Comparison of ENCODE assay signal across 18 cellular contexts in the genomic region with DNA sequence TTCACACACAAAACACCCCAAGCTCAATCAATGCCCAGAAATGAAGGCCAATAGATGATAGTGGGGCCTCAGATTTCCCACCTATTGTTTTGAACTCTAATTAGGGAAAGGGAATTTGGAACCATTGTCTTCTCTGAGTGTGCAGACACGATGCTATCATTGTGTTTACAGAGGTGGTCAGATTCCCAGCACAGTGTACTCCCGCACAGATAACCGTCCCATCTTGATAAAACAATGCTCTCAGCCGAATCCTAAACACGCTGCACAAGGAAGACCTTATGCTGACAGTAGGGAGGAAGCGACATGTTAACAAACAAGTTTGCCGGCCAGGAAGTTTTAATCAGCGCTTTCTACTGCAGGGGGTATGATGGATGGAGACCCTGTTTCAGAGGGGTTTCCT.
"Had no signal": no experiment of that assay in that cellular context is flagged by ENCODE, and none has a peak within 500 bp of the region (broad histone marks: within the 10 kb centered on the region; RNA-seq: fewer than 3 reads in every experiment).

No MANE protein-coding gene starts in this region.

- H3K27ac ChIP-seq: foreskin keratinocyte, left ventricle myocardium inferior, lower lobe of right lung, psoas muscle, spleen had no signal

- H3K4me3 Mint-ChIP-seq: dendritic cell treated with granulocyte-macrophage colony-stimulating factor and Interleukin-4, amounts not matched to agents 40 ng/mL and 50 ng/mL, for 4 days; effector memory CD8-positive, alpha-beta T cell; immature natural killer cell; memory B cell; nephron had no signal

- H3K4me1 ChIP-seq: foreskin keratinocyte, left ventricle myocardium inferior, lower lobe of right lung, psoas muscle, spleen had no signal

- H3K27ac Mint-ChIP-seq: dendritic cell treated with granulocyte-macrophage colony-stimulating factor and Interleukin-4, amounts not matched to agents 40 ng/mL and 50 ng/mL, for 4 days; immature natural killer cell; memory B cell had no signal

- H3K9me3 ChIP-seq: lower lobe of right lung had no signal

- H3K4me1 Mint-ChIP-seq: immature natural killer cell, memory B cell had no signal

- H3K4me3 ChIP-seq: left ventricle myocardium inferior, lower lobe of right lung, psoas muscle, spleen had no signal

- H3K36me3 ChIP-seq: left ventricle myocardium inferior, lower lobe of right lung, spleen had no signal

- H3K27me3 Mint-ChIP-seq: dendritic cell treated with granulocyte-macrophage colony-stimulating factor and Interleukin-4, amounts not matched to agents 40 ng/mL and 50 ng/mL, for 4 days; effector memory CD8-positive, alpha-beta T cell had no signal

- ATAC-seq: effector memory CD8-positive, alpha-beta T cell; foreskin keratinocyte; lower lobe of right lung; psoas muscle; sciatic nerve had no signal

- H3K9me3 Mint-ChIP-seq: effector memory CD8-positive, alpha-beta T cell had no signal

- DNase-seq: effector memory CD8-positive, alpha-beta T cell; erythroblast; foreskin keratinocyte; immature natural killer cell; left ventricle myocardium inferior; lower lobe of right lung; midbrain; psoas muscle; spleen; stimulated activated CD4-positive, alpha-beta T cell treated with anti-CD3 and anti-CD28 coated beads, Interleukin-15, amount 100 ng/mL, for 24 hours; stimulated activated CD4-positive, alpha-beta T cell treated with anti-CD3 and anti-CD28 coated beads, Interleukin-1b, Interleukin-23, amount 100 ng/mL, for 48 hours; stimulated activated CD4-positive, alpha-beta T cell treated with anti-CD3 and anti-CD28 coated beads, Interleukin-4, amount 100 ng/mL, for 4 hours; stimulated activated naive CD4-positive, alpha-beta T cell; trophoblast cell had no signal

- H3K27me3 ChIP-seq: foreskin keratinocyte, spleen had no signal
